Comparison of ENCODE assay signal across 21 cellular contexts in the genomic region with DNA sequence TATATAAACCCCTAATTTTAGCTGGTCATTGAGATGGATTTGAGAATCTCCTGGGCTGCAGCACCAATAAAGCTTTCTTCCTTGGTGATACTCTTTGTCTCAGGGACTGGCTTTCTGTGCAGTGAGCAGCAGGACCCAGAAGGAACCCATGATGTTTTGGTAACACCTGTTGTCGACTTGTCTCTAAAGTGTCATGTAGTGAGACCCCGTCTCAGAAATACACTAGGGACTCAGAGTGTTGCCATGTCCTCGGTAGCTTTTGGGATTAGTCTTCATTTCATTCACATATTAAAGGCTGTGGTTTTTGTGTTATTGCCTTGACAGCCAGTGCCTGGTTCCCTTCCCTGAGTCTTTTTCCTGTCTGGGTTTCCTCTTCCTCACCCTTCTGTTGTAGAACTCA.
"Had no signal": no experiment of that assay in that cellular context is flagged by ENCODE, and none has a peak within 500 bp of the region (broad histone marks: within the 10 kb centered on the region; RNA-seq: fewer than 3 reads in every experiment).

No MANE protein-coding gene starts in this region.

- DNase-seq: activated CD4-positive, alpha-beta T cell treated with anti-CD3 and anti-CD28 coated beads for 4 hours; activated CD4-positive, alpha-beta T cell treated with anti-CD3 and anti-CD28 coated beads, Interleukin-2, amount 50 U/mL, for 4 hours; activated CD8-positive, alpha-beta memory T cell treated with anti-CD3 and anti-CD28 coated beads, Interleukin-2, amount 50 U/mL, for 48 hours; activated CD8-positive, alpha-beta T cell treated with anti-CD3 and anti-CD28 coated beads, Interleukin-2, amount 10 ng/mL, durations not matched to agents 7 days and 5 days; activated naive CD4-positive, alpha-beta T cell treated with anti-CD3 and anti-CD28 coated beads, Interleukin-2, amount 50 U/mL, for 16 hours; activated naive CD8-positive, alpha-beta T cell treated with anti-CD3 and anti-CD28 coated beads, Interleukin-2, amount 10 ng/mL, durations not matched to agents 7 days and 5 days; activated T-cell treated with anti-CD3 and anti-CD28 coated beads, Interleukin-2, amount 50 U/mL, for 1 hour; adrenal gland; anterior cingulate cortex; cerebellar nuclear complex; NCI-H1105 treated with DMSO at 0.1 percent for 48 hours; NCI-H146; NCI-H1930; NCI-H2107; NCI-H2171 treated with DMSO at 0.1 percent for 48 hours; NCI-H226; NCI-H526; NCI-H774; PC-9; SHP77 treated with DMSO at 0.1 percent for 48 hours; T-cell had no signal

- H2AFZ ChIP-seq: PC-9 had no signal

- H3K9me3 ChIP-seq: adrenal gland had no signal

- H3K4me2 ChIP-seq: PC-9 had no signal

- H3K9me3 Mint-ChIP-seq: activated naive CD8-positive, alpha-beta T cell treated with anti-CD3 and anti-CD28 coated beads, Interleukin-2, amount 10 ng/mL, durations not matched to agents 7 days and 5 days; T-cell had no signal

- H3K4me1 Mint-ChIP-seq: activated naive CD8-positive, alpha-beta T cell treated with anti-CD3 and anti-CD28 coated beads, Interleukin-2, amount 10 ng/mL, durations not matched to agents 7 days and 5 days; T-cell had no signal

- H3K27ac ChIP-seq: adrenal gland, PC-9 had no signal

- H3K27me3 ChIP-seq: adrenal gland had no signal

- H3K36me3 ChIP-seq: adrenal gland had no signal

- H3K4me3 Mint-ChIP-seq: activated CD8-positive, alpha-beta T cell treated with anti-CD3 and anti-CD28 coated beads, Interleukin-2, amount 10 ng/mL, durations not matched to agents 7 days and 5 days; activated naive CD8-positive, alpha-beta T cell treated with anti-CD3 and anti-CD28 coated beads, Interleukin-2, amount 10 ng/mL, durations not matched to agents 7 days and 5 days; T-cell had no signal

- H3K4me1 ChIP-seq: adrenal gland had no signal

- H3K36me3 Mint-ChIP-seq: activated naive CD8-positive, alpha-beta T cell treated with anti-CD3 and anti-CD28 coated beads, Interleukin-2, amount 10 ng/mL, durations not matched to agents 7 days and 5 days; T-cell had no signal

- H3K27ac Mint-ChIP-seq: activated CD8-positive, alpha-beta T cell treated with anti-CD3 and anti-CD28 coated beads, Interleukin-2, amount 10 ng/mL, durations not matched to agents 7 days and 5 days; activated naive CD8-positive, alpha-beta T cell treated with anti-CD3 and anti-CD28 coated beads, Interleukin-2, amount 10 ng/mL, durations not matched to agents 7 days and 5 days; T-cell had no signal

- H3K4me3 ChIP-seq: adrenal gland, PC-9 had no signal
